ENCODE assay signal across 22 cellular contexts in genomic region chr9:120726484-120726883, GRCh38. TPM values are rescaled to one million over a fixed set of nuclear protein-coding genes. Genes with fewer than 3 reads are reported as not detected.
DNase-seq lines count a peak whose midpoint lies in the region; ATAC-seq lines count a peak whose summit lies in the region.
"Had no signal": no experiment of that assay in that cellular context is flagged by ENCODE, and none has a peak within 500 bp of the region (broad histone marks: within the 10 kb centered on the region; RNA-seq: fewer than 3 reads in every experiment).

No MANE protein-coding gene starts in this region.

- no peaks in the 10 kb centered on the region for H3K27me3 Mint-ChIP-seq in activated CD4-positive, alpha-beta T cell treated with anti-CD3 and anti-CD28 coated beads, Interleukin-2, amount 10 ng/mL, durations not matched to agents 24 days and 14 days
- H3K27me3 Mint-ChIP-seq in stimulated activated naive CD8-positive, alpha-beta T cell treated with anti-CD3 and anti-CD28 coated beads, Interleukin-15, amount 100 ng/mL, for 72 hours = no peaks in the 10 kb centered on the region
- no peaks in the 10 kb centered on the region for H3K27me3 Mint-ChIP-seq in T-helper 2 cell treated with Interferon-gamma antibody and Interleukin-4, amounts not matched to agents 5 μg/mL and 100 μg/mL, for 36 hours (ENCODE audit: low read depth)

- ATAC-seq in stimulated activated naive CD8-positive, alpha-beta T cell treated with anti-CD3 and anti-CD28 coated beads, Interleukin-15, amount 100 ng/mL, for 72 hours = peak; percentile 35
- ATAC-seq in stimulated activated naive CD8-positive, alpha-beta T cell treated with anti-CD3 and anti-CD28 coated beads, Interleukin-15, Interleukin-2, amounts not matched to agents 100 U/mL and 50 U/mL, for 24 hours = no peak
- ATAC-seq in GM18511 (IDR thresholded peaks at IDR 0.05; ENCODE audit: unreplicated experiment) (no peak), left ventricle myocardium superior (no peak)

- no peaks in the 10 kb centered on the region for H3K36me3 Mint-ChIP-seq in activated CD4-positive, alpha-beta T cell treated with anti-CD3 and anti-CD28 coated beads, Interleukin-2, amount 10 ng/mL, durations not matched to agents 24 days and 14 days (ENCODE audit: low read depth)
- no peaks in the 10 kb centered on the region for H3K36me3 Mint-ChIP-seq in T-helper 2 cell treated with Interferon-gamma antibody and Interleukin-4, amounts not matched to agents 5 μg/mL and 100 μg/mL, for 36 hours (ENCODE audit: low read depth)
- H3K36me3 Mint-ChIP-seq: CD14-positive monocyte had no signal

- no peak for DNase-seq in activated CD4-positive, alpha-beta T cell treated with anti-CD3 and anti-CD28 coated beads, Interleukin-2, amount 10 ng/mL, durations not matched to agents 24 days and 14 days
- DNase-seq in activated CD4-positive, alpha-beta T cell treated with anti-CD3 and anti-CD28 coated beads for 4 hours = no peak
- DNase-seq in stimulated activated naive CD8-positive, alpha-beta T cell treated with anti-CD3 and anti-CD28 coated beads, Interleukin-15, amount 100 ng/mL, for 72 hours = no peak
- DNase-seq in stimulated activated naive CD8-positive, alpha-beta T cell treated with anti-CD3 and anti-CD28 coated beads, Interleukin-15, Interleukin-2, amounts not matched to agents 100 U/mL and 50 U/mL, for 24 hours = no peak
- DNase-seq in T-helper 2 cell treated with Interferon-gamma antibody and Interleukin-4, amounts not matched to agents 5 μg/mL and 100 μg/mL, for 36 hours (ENCODE audit: low spot score) = no peak
- no peak for DNase-seq in NAMALWA (ENCODE audit: low spot score)
- no peak for DNase-seq in left ventricle myocardium superior
- DNase-seq: 8988T; DMS79 treated with DMSO at 0.1 percent for 48 hours; H9; Kasumi-1; MG63; NCI-H1092 treated with DMSO at 0.1 percent for 48 hours; NCI-H146; NCI-H2029 treated with DMSO at 0.1 percent for 48 hours; NCI-H2171; NCI-H446; NCI-H69; NK-92 treated with Interleukin-12 subunit alpha and Interleukin-12 subunit beta, amount 100 ng/mL, for 24 hours; Peyer's patch had no signal

- no peaks in the 10 kb centered on the region for H3K9me3 Mint-ChIP-seq in activated CD4-positive, alpha-beta T cell treated with anti-CD3 and anti-CD28 coated beads, Interleukin-2, amount 10 ng/mL, durations not matched to agents 24 days and 14 days
- H3K9me3 Mint-ChIP-seq in stimulated activated naive CD8-positive, alpha-beta T cell treated with anti-CD3 and anti-CD28 coated beads, Interleukin-15, amount 100 ng/mL, for 72 hours = no peaks in the 10 kb centered on the region
- H3K9me3 Mint-ChIP-seq in T-helper 2 cell treated with Interferon-gamma antibody and Interleukin-4, amounts not matched to agents 5 μg/mL and 100 μg/mL, for 36 hours = no peaks in the 10 kb centered on the region
- H3K9me3 Mint-ChIP-seq: CD14-positive monocyte, H9 had no signal

- peaks cover 14% of the 10 kb centered on the region for H3K4me1 Mint-ChIP-seq in activated CD4-positive, alpha-beta T cell treated with anti-CD3 and anti-CD28 coated beads, Interleukin-2, amount 10 ng/mL, durations not matched to agents 24 days and 14 days
- peaks cover 6% of the 10 kb centered on the region for H3K4me1 Mint-ChIP-seq in stimulated activated naive CD8-positive, alpha-beta T cell treated with anti-CD3 and anti-CD28 coated beads, Interleukin-15, amount 100 ng/mL, for 72 hours
- peaks cover 7% of the 10 kb centered on the region for H3K4me1 Mint-ChIP-seq in T-helper 2 cell treated with Interferon-gamma antibody and Interleukin-4, amounts not matched to agents 5 μg/mL and 100 μg/mL, for 36 hours (ENCODE audit: low read depth)

- H3K27ac Mint-ChIP-seq in activated CD4-positive, alpha-beta T cell treated with anti-CD3 and anti-CD28 coated beads, Interleukin-2, amount 10 ng/mL, durations not matched to agents 24 days and 14 days = peak overlapping the region; percentile 3
- H3K27ac Mint-ChIP-seq in stimulated activated naive CD8-positive, alpha-beta T cell treated with anti-CD3 and anti-CD28 coated beads, Interleukin-15, amount 100 ng/mL, for 72 hours = no peak overlapping the region
- H3K27ac Mint-ChIP-seq in T-helper 2 cell treated with Interferon-gamma antibody and Interleukin-4, amounts not matched to agents 5 μg/mL and 100 μg/mL, for 36 hours = peak overlapping the region; percentile 50
- H3K27ac Mint-ChIP-seq: H9 had no signal

- intact Hi-C loops in activated CD4-positive, alpha-beta T cell treated with anti-CD3 and anti-CD28 coated beads, Interleukin-2, amount 10 ng/mL, durations not matched to agents 24 days and 14 days (cut with micrococcal nuclease) = no loop called here
- intact Hi-C loops in left ventricle myocardium superior (cut with micrococcal nuclease) = no loop called here

- H3K4me3 Mint-ChIP-seq in activated CD4-positive, alpha-beta T cell treated with anti-CD3 and anti-CD28 coated beads, Interleukin-2, amount 10 ng/mL, durations not matched to agents 24 days and 14 days = peak overlapping the region; percentile 1
- no peak overlapping the region for H3K4me3 Mint-ChIP-seq in stimulated activated naive CD8-positive, alpha-beta T cell treated with anti-CD3 and anti-CD28 coated beads, Interleukin-15, amount 100 ng/mL, for 72 hours
- H3K4me3 Mint-ChIP-seq in T-helper 2 cell treated with Interferon-gamma antibody and Interleukin-4, amounts not matched to agents 5 μg/mL and 100 μg/mL, for 36 hours = no peak overlapping the region
- H3K4me3 Mint-ChIP-seq: CD14-positive monocyte, H9 had no signal

RNA-seq across cellular contexts. Expression of gene MEGF9, which starts 12.2 kb away (rescaled TPM):
- 4.5 and 4.9 TPM in 2 replicates for total RNA-seq in activated CD4-positive, alpha-beta T cell treated with anti-CD3 and anti-CD28 coated beads, Interleukin-2, amount 10 ng/mL, durations not matched to agents 24 days and 14 days
- 32.8 TPM for total RNA-seq in left ventricle myocardium superior

Comparison
In these comparisons a context has a peak if more than half of its experiments do, and no peak if none do; other contexts are left out.
1. H3K27ac Mint-ChIP-seq: peak in activated CD4-positive, alpha-beta T cell treated with anti-CD3 and anti-CD28 coated beads, Interleukin-2, amount 10 ng/mL, durations not matched to agents 24 days and 14 days (single experiment) and T-helper 2 cell treated with Interferon-gamma antibody and Interleukin-4, amounts not matched to agents 5 μg/mL and 100 μg/mL, for 36 hours (single experiment); none in stimulated activated naive CD8-positive, alpha-beta T cell treated with anti-CD3 and anti-CD28 coated beads, Interleukin-15, amount 100 ng/mL, for 72 hours (0 of 2).